Comparison of ENCODE assay signal across 31 cellular contexts in the genomic region with DNA sequence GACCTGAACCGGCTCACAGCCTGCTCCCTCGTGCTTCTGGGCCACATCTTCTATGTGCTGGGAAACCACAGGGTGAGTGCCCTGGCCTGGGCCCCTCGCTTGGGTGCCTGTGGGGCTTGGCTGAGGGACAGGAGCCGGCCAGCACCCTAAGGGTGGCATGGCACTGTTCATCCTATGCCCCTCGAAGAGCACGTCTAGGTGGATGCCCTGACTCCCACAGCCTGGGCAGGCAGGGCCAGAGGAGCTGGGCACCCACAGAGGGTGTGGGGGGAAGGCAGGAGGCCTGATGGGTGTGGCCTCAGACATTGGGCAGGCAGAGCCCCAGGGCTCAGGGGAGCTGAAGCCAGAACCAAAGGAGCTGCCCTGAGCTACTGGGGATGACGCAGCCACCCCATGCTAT.
"Had no signal": no experiment of that assay in that cellular context is flagged by ENCODE, and none has a peak within 500 bp of the region (broad histone marks: within the 10 kb centered on the region; RNA-seq: fewer than 3 reads in every experiment).

No MANE protein-coding gene starts in this region.

- H3K9me3 ChIP-seq: left lung, lower lobe of right lung, pancreas, prostate gland, suprapubic skin, thoracic aorta, tibial artery, upper lobe of right lung had no signal

- H3K27me3 ChIP-seq: left lung, neural progenitor cell, pancreas, suprapubic skin, tibial artery, upper lobe of right lung had no signal

- H3K27me3 Mint-ChIP-seq: naive B cell; stimulated activated naive B cell treated with anti-CD40 and anti-IgM and Interleukin-4, amounts not matched to agents 10 μg/mL and 1 μg/mL and 100 μg/mL, for 72 hours; stimulated activated naive CD8-positive, alpha-beta T cell treated with anti-CD3 and anti-CD28 coated beads, Interleukin-15, Interleukin-2, amounts not matched to agents 100 ng/mL and 50 ng/mL, for 24 hours had no signal

- H3K27ac ChIP-seq: left lung, lower lobe of right lung, neural progenitor cell, pancreas, prostate gland, suprapubic skin, thoracic aorta, tibial artery, upper lobe of right lung had no signal

- ATAC-seq: left lung; lower lobe of right lung; pancreas; right cardiac atrium; stimulated activated naive B cell treated with anti-CD40 and anti-IgM and Interleukin-4, amounts not matched to agents 10 μg/mL and 1 μg/mL and 100 μg/mL, for 72 hours; upper lobe of right lung had no signal

- H3K4me1 ChIP-seq: left lung, lower lobe of right lung, neural progenitor cell, pancreas, prostate gland, suprapubic skin, tibial artery, upper lobe of right lung had no signal

- H3K36me3 Mint-ChIP-seq: natural killer cell had no signal

- H3K9ac ChIP-seq: neural progenitor cell had no signal

- FAIRE-seq: keratinocyte, pancreas, urothelium cell line had no signal

- H3K4me1 Mint-ChIP-seq: mesothelial cell of epicardium, nephron progenitor cell, neural progenitor cell had no signal

- H3K36me3 ChIP-seq: neural progenitor cell had no signal

- H2AFZ ChIP-seq: neural progenitor cell had no signal

- H3K27ac Mint-ChIP-seq: mesothelial cell of epicardium; natural killer cell; stimulated activated naive B cell treated with anti-CD40 and anti-IgM and Interleukin-4, amounts not matched to agents 10 μg/mL and 1 μg/mL and 100 μg/mL, for 72 hours; stimulated activated naive CD8-positive, alpha-beta T cell treated with anti-CD3 and anti-CD28 coated beads, Interleukin-15, Interleukin-2, amounts not matched to agents 100 ng/mL and 50 ng/mL, for 24 hours had no signal

- H3K4me3 ChIP-seq: left lung, lower lobe of right lung, neural progenitor cell, pancreas, prostate gland, smooth muscle cell, suprapubic skin, thoracic aorta, tibial artery, upper lobe of right lung had no signal

- DNase-seq: hippocampal formation; kidney glomerular epithelial cell; left cardiac atrium; left lung; lower lobe of right lung; mammary epithelial cell; mesendoderm; naive B cell; natural killer cell; nephron progenitor cell; posterior cingulate gyrus; retina; right cardiac atrium; stimulated activated CD4-positive, alpha-beta T cell treated with anti-CD3 and anti-CD28 coated beads, Interleukin-1b, Interleukin-23, amount 100 ng/mL, for 48 hours; stimulated activated CD4-positive, alpha-beta T cell treated with anti-CD3 and anti-CD28 coated beads, Interleukin-2, amount 100 ng/mL, for 48 hours; stimulated activated CD4-positive, alpha-beta T cell treated with anti-CD3 and anti-CD28 coated beads, Interleukin-4, amount 100 ng/mL, for 4 hours; stimulated activated CD8-positive, alpha-beta memory T cell treated with anti-CD3 and anti-CD28 coated beads, Interleukin-4, amount 100 ng/mL, for 48 hours; stimulated activated naive B cell treated with anti-CD40 and anti-IgM and Interleukin-4, amounts not matched to agents 10 μg/mL and 1 μg/mL and 100 μg/mL, for 72 hours; tibial artery; trophoblast cell; upper lobe of right lung had no signal

- H3K4me3 Mint-ChIP-seq: mesothelial cell of epicardium; natural killer cell; nephron progenitor cell; neural progenitor cell; stimulated activated naive B cell treated with anti-CD40 and anti-IgM and Interleukin-4, amounts not matched to agents 10 μg/mL and 1 μg/mL and 100 μg/mL, for 72 hours; stimulated activated naive CD8-positive, alpha-beta T cell treated with anti-CD3 and anti-CD28 coated beads, Interleukin-15, Interleukin-2, amounts not matched to agents 100 ng/mL and 50 ng/mL, for 24 hours had no signal

- H3K9me3 Mint-ChIP-seq: mesothelial cell of epicardium; naive B cell; natural killer cell; nephron progenitor cell; neural progenitor cell; stimulated activated naive B cell treated with anti-CD40 and anti-IgM and Interleukin-4, amounts not matched to agents 10 μg/mL and 1 μg/mL and 100 μg/mL, for 72 hours; stimulated activated naive CD8-positive, alpha-beta T cell treated with anti-CD3 and anti-CD28 coated beads, Interleukin-15, Interleukin-2, amounts not matched to agents 100 ng/mL and 50 ng/mL, for 24 hours had no signal

- H3K4me2 ChIP-seq: neural progenitor cell, smooth muscle cell had no signal
